ENCODE assay signal across 13 cellular contexts in the genomic region with DNA sequence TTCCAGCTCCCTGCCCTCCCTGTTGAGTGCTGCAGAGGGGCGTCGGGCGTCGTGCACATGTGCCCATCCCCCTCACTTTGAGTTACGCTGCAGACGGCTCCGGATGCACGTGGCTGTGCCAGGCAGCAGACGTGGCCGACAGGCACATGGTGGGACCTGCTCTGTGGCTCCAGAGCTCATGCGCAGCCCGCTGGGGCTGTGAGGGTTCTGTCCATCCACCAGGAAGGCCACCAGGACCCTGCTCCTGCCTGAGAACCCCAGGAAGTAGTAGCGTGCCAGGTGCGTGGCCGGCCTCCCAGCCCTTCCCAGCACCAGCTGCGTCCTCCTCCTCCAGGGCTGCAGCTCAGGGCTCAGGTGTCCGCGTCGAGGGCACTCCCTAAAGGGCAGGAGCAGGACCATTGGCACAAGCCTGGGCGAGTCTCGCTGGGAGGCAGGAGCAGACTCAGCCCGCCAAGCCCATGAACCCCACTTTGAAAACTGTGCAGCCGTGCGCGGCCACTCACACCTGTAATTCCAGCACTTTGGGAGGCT. TPM values are rescaled to one million over a fixed set of nuclear protein-coding genes. Genes with fewer than 3 reads are reported as not detected.
DNase-seq lines count a peak whose midpoint lies in the region; ATAC-seq and TF ChIP-seq lines count a peak whose summit lies in the region.
"Had no signal": no experiment of that assay in that cellular context is flagged by ENCODE, and none has a peak within 500 bp of the region (broad histone marks: within the 10 kb centered on the region; RNA-seq: fewer than 3 reads in every experiment).

No MANE protein-coding gene starts in this region.

- 87 to 88% methylated on average over 22 to 25 of the region's 25 CpGs for WGBS in endodermal cell (ENCODE audit: insufficient coverage in 1 of 2, insufficient read length in 1 of 2), 2 experiments
- no CpG with 5 or more reads among the region's 25 CpGs for WGBS in neuronal stem cell (ENCODE audit: extremely low coverage in 2 of 2, insufficient read length in 2 of 2, insufficient replicate concordance in 1 of 2), 2 donors

- TF ChIP-seq RAD21 in Ishikawa (IDR thresholded peaks at IDR 0.05; ENCODE audit: low read depth), result no peak

- H3K4me3 ChIP-seq in endodermal cell (ENCODE audit: low read length) (no peak overlapping the region), neuronal stem cell (ENCODE audit: low read length in 2 of 2) (peak overlapping the region in 1 of 2 donors; percentile 44)
- H3K4me3 ChIP-seq: SJCRH30, tibial artery had no signal

- no peak overlapping the region for H4K8ac ChIP-seq in neuronal stem cell (ENCODE audit: low read depth, low read length)

- TF ChIP-seq EP300 in Ishikawa (IDR thresholded peaks at IDR 0.05; ENCODE audit: borderline replicate concordance), result no peak

- peak overlapping the region; percentile 85 for H3K4ac ChIP-seq in neuronal stem cell (ENCODE audit: low read length)

- no peak overlapping the region for H3K4me2 ChIP-seq in neuronal stem cell (ENCODE audit: insufficient read depth, low read length, poor library complexity, severe bottlenecking)

- peak overlapping the region; percentile 68 for H4K91ac ChIP-seq in neuronal stem cell (ENCODE audit: low read depth, low read length, poor library complexity)

- no peak overlapping the region for H2BK5ac ChIP-seq in neuronal stem cell (ENCODE audit: low read length)

- H3K36me3 ChIP-seq in endodermal cell (ENCODE audit: control insufficient read depth, insufficient read depth, low read length) (no peaks in the 10 kb centered on the region), neuronal stem cell (replicated peaks in 1 of 2; ENCODE audit: control insufficient read depth in 2 of 2, insufficient read depth in 2 of 2, low read length in 2 of 2) (peaks cover 5 to 77% of the 10 kb centered on the region in 2 donors)
- H3K36me3 ChIP-seq: SJCRH30, tibial artery had no signal

- H3K23ac ChIP-seq in neuronal stem cell (ENCODE audit: low read depth, low read length, poor library complexity), result peak overlapping the region; percentile 81

- H3K18ac ChIP-seq in neuronal stem cell (ENCODE audit: low read length), result peak overlapping the region; percentile 94

- H3K27ac ChIP-seq in endodermal cell (ENCODE audit: low read depth, low read length), result no peak overlapping the region
- no peak overlapping the region for H3K27ac ChIP-seq in neuronal stem cell (replicated peaks; ENCODE audit: low read length)
- H3K27ac ChIP-seq: SJCRH30, tibial artery had no signal

- no peaks in the 10 kb centered on the region for H3K27me3 Mint-ChIP-seq in endodermal cell (ENCODE audit: insufficient read depth)

- no peak overlapping the region for H3K4me3 Mint-ChIP-seq in endodermal cell
- H3K4me3 Mint-ChIP-seq: activated CD4-positive, alpha-beta memory T cell treated with anti-CD3 and anti-CD28 coated beads, Interleukin-2, amount 10 ng/mL, durations not matched to agents 7 days and 5 days had no signal

- H3K4me1 Mint-ChIP-seq in endodermal cell, result peaks cover 1% of the 10 kb centered on the region

- ATAC-seq in HG02678 (IDR thresholded peaks at IDR 0.05; ENCODE audit: unreplicated experiment), result no peak

- H3K4me1 ChIP-seq in endodermal cell (ENCODE audit: control insufficient read depth, insufficient read depth, low read length) (no peaks in the 10 kb centered on the region), neuronal stem cell (ENCODE audit: control insufficient read depth in 2 of 2, insufficient read depth in 1 of 2, low read depth in 1 of 2, low read length in 2 of 2) (peaks cover 18 to 23% of the 10 kb centered on the region in 2 donors)

- DNase-seq in ELF-1 (ENCODE audit: low read depth, low spot score) (peak; percentile 1), endodermal cell (peak; percentile 42), neuronal stem cell (ENCODE audit: low spot score) (no peak), NCI-H748 treated with DMSO at 0.1 percent for 48 hours (lab: John Stamatoyannopoulos, UW) (no peak), NCI-H446 treated with DMSO at 0.1 percent for 48 hours (lab: John Stamatoyannopoulos, UW) (no peak)
- DNase-seq: activated CD4-positive, alpha-beta memory T cell treated with anti-CD3 and anti-CD28 coated beads, Interleukin-2, amount 10 ng/mL, durations not matched to agents 7 days and 5 days; NCI-H187; stimulated activated CD4-positive, alpha-beta T cell treated with anti-CD3 and anti-CD28 coated beads, Interleukin-2, amount 100 ng/mL, for 24 hours; stimulated activated CD8-positive, alpha-beta memory T cell treated with anti-CD3 and anti-CD28 coated beads, Interleukin-4, amount 100 ng/mL, for 48 hours had no signal

- H3K9ac ChIP-seq in endodermal cell (ENCODE audit: extremely low read depth, low read length, poor library complexity, severe bottlenecking) (no peak overlapping the region), neuronal stem cell (ENCODE audit: low read depth, low read length, poor library complexity) (peak overlapping the region; percentile 76)

- H2AFZ ChIP-seq in neuronal stem cell (ENCODE audit: low read length), result no peak overlapping the region

- no peaks in the 10 kb centered on the region for H3K9me3 ChIP-seq in endodermal cell (ENCODE audit: control insufficient read depth, low read length)
- peaks cover 0 to 7% of the 10 kb centered on the region in 2 donors for H3K9me3 ChIP-seq in neuronal stem cell (replicated peaks in 1 of 2; ENCODE audit: control insufficient read depth in 2 of 2, insufficient read depth in 1 of 2, low read depth in 1 of 2, low read length in 2 of 2)
- H3K9me3 ChIP-seq: SJCRH30, tibial artery had no signal

- H3K27me3 ChIP-seq in endodermal cell (ENCODE audit: control insufficient read depth, insufficient read depth, low read length, poor library complexity, severe bottlenecking), result no peaks in the 10 kb centered on the region
- H3K27me3 ChIP-seq in neuronal stem cell (ENCODE audit: control insufficient read depth in 3 of 3, insufficient read depth in 3 of 3, low read depth in 1 of 3, low read length in 3 of 3), result no peaks in the 10 kb centered on the region
- H3K27me3 ChIP-seq: SJCRH30, tibial artery had no signal

- H2BK120ac ChIP-seq in neuronal stem cell (ENCODE audit: low read depth, low read length), result no peak overlapping the region

- TF ChIP-seq CTCF in endodermal cell (conservative IDR thresholded peaks at IDR 0.05), result no peak

- H2BK12ac ChIP-seq in neuronal stem cell (ENCODE audit: low read length), result peak overlapping the region; percentile 33

- H3K14ac ChIP-seq in neuronal stem cell (ENCODE audit: low read length), result peak overlapping the region; percentile 89

- H2BK15ac ChIP-seq in neuronal stem cell (ENCODE audit: low read length), result peak overlapping the region; percentile 60

- H3K27ac Mint-ChIP-seq in endodermal cell, result no peak overlapping the region
- H3K27ac Mint-ChIP-seq: activated CD4-positive, alpha-beta memory T cell treated with anti-CD3 and anti-CD28 coated beads, Interleukin-2, amount 10 ng/mL, durations not matched to agents 7 days and 5 days had no signal

- peaks cover 5% of the 10 kb centered on the region for H3K9me3 Mint-ChIP-seq in endodermal cell
- H3K9me3 Mint-ChIP-seq: activated CD4-positive, alpha-beta memory T cell treated with anti-CD3 and anti-CD28 coated beads, Interleukin-2, amount 10 ng/mL, durations not matched to agents 7 days and 5 days had no signal

- peak overlapping the region; percentile 99 for H2AK5ac ChIP-seq in neuronal stem cell (ENCODE audit: low read depth, low read length)

- H3K79me1 ChIP-seq in neuronal stem cell (ENCODE audit: low read depth, low read length), result peaks cover 16% of the 10 kb centered on the region

- H3K36me3 Mint-ChIP-seq in endodermal cell (ENCODE audit: low read depth), result no peaks in the 10 kb centered on the region

TF ChIP-seq in Ishikawa, 13 proteins besides CTCF, POLR2A, EP300 and RAD21:
- TF ChIP-seq FOXM1 (IDR thresholded peaks at IDR 0.05; ENCODE audit: borderline replicate concordance, low read depth), result no peak
- peak; percentile 70; the same call in 1 of the 2 replicates for TF ChIP-seq MAX (IDR thresholded peaks at IDR 0.05)
- TF ChIP-seq, protein P1, sequence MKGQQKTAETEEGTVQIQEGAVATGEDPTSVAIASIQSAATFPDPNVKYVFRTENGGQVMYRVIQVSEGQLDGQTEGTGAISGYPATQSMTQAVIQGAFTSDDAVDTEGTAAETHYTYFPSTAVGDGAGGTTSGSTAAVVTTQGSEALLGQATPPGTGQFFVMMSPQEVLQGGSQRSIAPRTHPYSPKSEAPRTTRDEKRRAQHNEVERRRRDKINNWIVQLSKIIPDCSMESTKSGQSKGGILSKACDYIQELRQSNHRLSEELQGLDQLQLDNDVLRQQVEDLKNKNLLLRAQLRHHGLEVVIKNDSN (IDR thresholded peaks at IDR 0.05), result no peak

RNA-seq across cellular contexts. Expression of gene ELFN1, which starts 25.0 kb away (rescaled TPM):
- total RNA-seq in endodermal cell, result 1 to 10 TPM; 2.1 to 5.0 TPM
- 13.6 TPM for polyA plus RNA-seq in endodermal cell (2013, experiment 1 of 2)
- polyA plus RNA-seq in endodermal cell (2013, experiment 2 of 2), result 12.4 TPM
- 15.6 TPM for polyA plus RNA-seq in neuronal stem cell (2013, experiment 1 of 2)
- polyA plus RNA-seq in neuronal stem cell (2013, experiment 2 of 2), result 16.3 TPM

Comparison
In these comparisons a context has a peak if more than half of its experiments do, and no peak if none do; other contexts are left out.
1. DNase-seq: peak in ELF-1 (single experiment) and endodermal cell (single experiment); none in neuronal stem cell (single experiment), NCI-H748 treated with DMSO at 0.1 percent for 48 hours (single experiment) and NCI-H446 treated with DMSO at 0.1 percent for 48 hours (single experiment).